ENCODE assay signal across 1 cellular context in the genomic region with DNA sequence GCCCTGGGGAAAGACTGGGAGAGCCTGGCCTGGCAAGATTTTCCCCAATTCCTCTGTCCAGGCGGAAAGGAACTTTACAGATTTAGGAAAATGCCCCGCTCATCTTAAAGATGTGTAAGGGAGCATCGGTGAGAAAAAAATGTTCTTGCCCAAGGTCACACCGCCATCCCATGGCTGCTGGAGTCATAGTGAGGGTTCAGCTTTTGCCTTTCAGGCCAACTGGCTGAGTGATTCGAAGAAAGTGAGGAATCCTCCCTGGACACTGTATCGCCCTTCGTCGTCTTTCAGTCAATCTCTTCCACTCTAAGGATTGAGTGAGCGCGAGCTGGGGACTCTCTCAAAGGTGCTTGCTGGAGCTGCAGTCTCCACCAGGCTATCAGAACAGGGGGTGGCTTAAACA.
TF ChIP-seq lines count a peak whose summit lies in the region.

No MANE protein-coding gene starts in this region.

TF ChIP-seq in K562, 482 proteins besides CTCF, POLR2A, EP300 and RAD21:
- TF ChIP-seq MEF2D (tag; conservative IDR thresholded peaks at IDR 0.05; ENCODE audit: low read depth): no peak
- no peak for TF ChIP-seq NFIC (IDR thresholded peaks at IDR 0.05)
- TF ChIP-seq NFXL1 (CRISPR knock-in tag; IDR thresholded peaks at IDR 0.05): no peak
- 0 out of 2 replicates have a peak, but pooled peaks have one; percentile 14 for TF ChIP-seq SMC3 (conservative IDR thresholded peaks at IDR 0.05; ENCODE audit: insufficient read depth, low read depth, low read length)
- TF ChIP-seq ZNF431 (CRISPR knock-in tag; IDR thresholded peaks at IDR 0.05): no peak
